In genomic region chr22:46250035-46250782, GRCh38 we compare ENCODE assay signal across 8 cellular contexts. TPM values are rescaled to one million over a fixed set of nuclear protein-coding genes. Genes with fewer than 3 reads are reported as not detected.
A peak's percentile ranks its signal among the peaks of the same experiment; 100 is the strongest.
DNase-seq lines count a peak whose midpoint lies in the region; ATAC-seq, FAIRE-seq and TF ChIP-seq lines count a peak whose summit lies in the region.

Gene CDPF1 (minus strand): TSS chr22:46250293. CDS start chr22:46248284, 2,009 bp downstream.

- DNase-seq in NCI-H1048 (lab: John Stamatoyannopoulos, UW): peak; percentile 71
- DNase-seq in T-helper 1 cell: peak; percentile 77 to 90 (median 85)
- peak in 55 of 56 donors; percentile 44 to 94 (median 81) for DNase-seq in amygdala (lab: John Stamatoyannopoulos, UW)
- peak; percentile 97 for DNase-seq in left ventricle myocardium superior
- peak; percentile 93 to 95 for DNase-seq in psoas muscle
- peak; percentile 95 for DNase-seq in urothelium cell line (ENCODE audit: low spot score)

- no peaks in the 10 kb centered on the region for H3K9me3 ChIP-seq in psoas muscle

- ATAC-seq in HG02588 (IDR thresholded peaks at IDR 0.05; ENCODE audit: unreplicated experiment) (peak; percentile 81), left ventricle myocardium superior (peak; percentile 95), psoas muscle (peak; percentile 91 to 94 (median 92))

- peaks cover 31% of the 10 kb centered on the region for H3K4me1 ChIP-seq in psoas muscle

- H3K27me3 ChIP-seq in psoas muscle (ENCODE audit: insufficient read depth in 3 of 3, low read length in 2 of 3): no peaks in the 10 kb centered on the region

- 0 to 1% (median 0%) methylated on average over 56 to 89 of the region's 89 CpGs for WGBS in psoas muscle, 3 donors

- peak within 1 kb of the TSS; percentile 93 for H3K27ac ChIP-seq in psoas muscle

- FAIRE-seq in urothelium cell line (lab: Jason Lieb, UNC): peak; percentile 99

- TF ChIP-seq CTCF in GM12873 (IDR thresholded peaks at IDR 0.05; ENCODE audit: insufficient read depth, low read depth, low read length, missing control alignments): peak; percentile 8
- TF ChIP-seq CTCF in psoas muscle (IDR thresholded peaks at IDR 0.05): no peak

- intact Hi-C loops in left ventricle myocardium superior (cut with micrococcal nuclease) (no loop called here), psoas muscle (cut with DNase I) (loop anchor here in 1 of 2 donors (5.0 kb wide), 1 partner anchor 103 kb away; no protein-coding TSS in a partner anchor)

- H3K4me3 ChIP-seq in psoas muscle: peak within 1 kb of the TSS; percentile 97

- H3K36me3 ChIP-seq in psoas muscle (ENCODE audit: insufficient read depth in 1 of 2, low read depth in 1 of 2): no peaks in the 10 kb centered on the region

RNA-seq across cellular contexts. Expression of gene CDPF1, which starts in this region (rescaled TPM):
- total RNA-seq in left ventricle myocardium superior (6.2 TPM), psoas muscle (1 to 10 TPM; 5.3 to 9.1 (median 8.8) TPM)
- 10 to 100 TPM; 11.2 to 17.8 (median 14.3) TPM for polyA plus RNA-seq in psoas muscle

Comparison
In these comparisons a context has a peak if more than half of its experiments do, and no peak if none do; other contexts are left out.
1. Peak in every context shown above with its lines: DNase-seq, ATAC-seq, H3K4me3 ChIP-seq and H3K27ac ChIP-seq.